Comparison of ENCODE assay signal across 1 cellular context in genomic region chr1:54671985-54672608, GRCh38.
A peak's percentile ranks its signal among the peaks of the same experiment; 100 is the strongest.
TF ChIP-seq lines count a peak whose summit lies in the region.

No MANE protein-coding gene starts in this region.

TF ChIP-seq in HEK293, 187 proteins besides CTCF, POLR2A, EP300 and RAD21 (continued from another document):
- TF ChIP-seq PRDM6 (tag by site-specific recombination; IDR thresholded peaks at IDR 0.05) (no peak), SP7 (tag by site-specific recombination; IDR thresholded peaks at IDR 0.05) (no peak), ZNF223 (tag by site-specific recombination; IDR thresholded peaks at IDR 0.05) (no peak), REPIN1 (tag by site-specific recombination; IDR thresholded peaks at IDR 0.05; ENCODE audit: low read depth) (no peak), BCL11B (tag by site-specific recombination; IDR thresholded peaks at IDR 0.05; ENCODE audit: low read depth) (no peak), BCL6B (tag by site-specific recombination; IDR thresholded peaks at IDR 0.05) (no peak), ZNF416 (tag by site-specific recombination; IDR thresholded peaks at IDR 0.05) (no peak), ZSCAN23 (tag by site-specific recombination; IDR thresholded peaks at IDR 0.05) (no peak), GLIS1 (tag by site-specific recombination; IDR thresholded peaks at IDR 0.05) (peak; percentile 21; the same call in 1 of the 2 replicates), ZNF623 (tag by site-specific recombination; IDR thresholded peaks at IDR 0.05) (no peak), ZNF18 (tag by site-specific recombination; IDR thresholded peaks at IDR 0.05) (no peak), ZNF629 (tag by site-specific recombination; IDR thresholded peaks at IDR 0.05) (no peak), ZNF677 (tag by site-specific recombination; IDR thresholded peaks at IDR 0.05) (no peak), PATZ1 (tag by site-specific recombination; IDR thresholded peaks at IDR 0.05) (0 out of 2 replicates have a peak, but pooled peaks have one; percentile 14), EGR2 (tag by site-specific recombination; IDR thresholded peaks at IDR 0.05; ENCODE audit: low read depth) (no peak), ZNF2 (tag by site-specific recombination; IDR thresholded peaks at IDR 0.05) (0 out of 2 replicates have a peak, but pooled peaks have one; percentile 34), ZNF174 (tag by site-specific recombination; IDR thresholded peaks at IDR 0.05) (no peak), ZNF837 (tag by site-specific recombination; IDR thresholded peaks at IDR 0.05) (no peak), OSR2 (tag by site-specific recombination; IDR thresholded peaks at IDR 0.05) (no peak), ZNF626 (tag by site-specific recombination; IDR thresholded peaks at IDR 0.05) (no peak), ZNF701 (tag by site-specific recombination; IDR thresholded peaks at IDR 0.05) (no peak), FEZF1 (tag by site-specific recombination; IDR thresholded peaks at IDR 0.05) (no peak), ZNF707 (tag by site-specific recombination; IDR thresholded peaks at IDR 0.05) (no peak), ZNF211 (tag by site-specific recombination; IDR thresholded peaks at IDR 0.05; ENCODE audit: low read depth) (no peak), ZNF311 (tag by site-specific recombination; IDR thresholded peaks at IDR 0.05; ENCODE audit: borderline replicate concordance) (no peak), ZNF654 (tag by site-specific recombination; IDR thresholded peaks at IDR 0.05; ENCODE audit: low read depth) (peak; percentile 92), ZNF621 (tag by site-specific recombination; IDR thresholded peaks at IDR 0.05) (no peak)
